9 cellular contexts compared by ENCODE assay signal in genomic region chr9:85941966-85942912, GRCh38. TPM values are rescaled to one million over a fixed set of nuclear protein-coding genes. Genes with fewer than 3 reads are reported as not detected.
A peak's percentile ranks its signal among the peaks of the same experiment; 100 is the strongest.
DNase-seq lines count a peak whose midpoint lies in the region; TF ChIP-seq lines count a peak whose summit lies in the region.
"Had no signal": no experiment of that assay in that cellular context is flagged by ENCODE, and none has a peak within 500 bp of the region (broad histone marks: within the 10 kb centered on the region; RNA-seq: fewer than 3 reads in every experiment).

No MANE protein-coding gene starts in this region.

- TF ChIP-seq CTCF in glutamatergic neuron (IDR thresholded peaks at IDR 0.05; ENCODE audit: partially characterized antibody, unreplicated experiment) (no peak), smooth muscle cell (IDR thresholded peaks at IDR 0.05; ENCODE audit: borderline replicate concordance, insufficient read depth, poor library complexity, severe bottlenecking) (no peak)

- H3K4me2 ChIP-seq in smooth muscle cell = peak overlapping the region; percentile 100

- DNase-seq in H7 (no peak), glutamatergic neuron (no peak), smooth muscle cell (lab: John Stamatoyannopoulos, UW; ENCODE audit: unreplicated experiment) (no peak), DMS 273 treated with DMSO at 0.1 percent for 48 hours (lab: John Stamatoyannopoulos, UW) (no peak), GM19240 (ENCODE audit: insufficient read length, low spot score) (no peak), G401 (ENCODE audit: low spot score) (no peak)
- no peak for DNase-seq in T-helper 2 cell treated with Interferon-gamma antibody and Interleukin-4, amounts not matched to agents 5 μg/mL and 100 μg/mL, for 36 hours (ENCODE audit: low spot score)
- no peak for DNase-seq in stimulated activated CD4-positive, alpha-beta T cell treated with anti-CD3 and anti-CD28 coated beads, Interleukin-4, amount 100 ng/mL, for 24 hours
- DNase-seq: retina had no signal

- peaks cover 5% of the 10 kb centered on the region for H3F3A ChIP-seq in smooth muscle cell (ENCODE audit: low read depth)

- H3K9me3 Mint-ChIP-seq in T-helper 2 cell treated with Interferon-gamma antibody and Interleukin-4, amounts not matched to agents 5 μg/mL and 100 μg/mL, for 36 hours = no peaks in the 10 kb centered on the region
- H3K9me3 Mint-ChIP-seq in glutamatergic neuron (ENCODE audit: unreplicated experiment) = no peaks in the 10 kb centered on the region

- H3K4me3 ChIP-seq in H7 (ENCODE audit: insufficient read depth, low read depth, low read length) (peak overlapping the region; percentile 95), smooth muscle cell (peak overlapping the region; percentile 96)

- peak overlapping the region; percentile 83 for H3K27ac Mint-ChIP-seq in T-helper 2 cell treated with Interferon-gamma antibody and Interleukin-4, amounts not matched to agents 5 μg/mL and 100 μg/mL, for 36 hours
- peak overlapping the region; percentile 81 for H3K27ac Mint-ChIP-seq in glutamatergic neuron (ENCODE audit: unreplicated experiment)

- peaks cover 4% of the 10 kb centered on the region for H3K36me3 ChIP-seq in H7 (replicated peaks; ENCODE audit: control insufficient read depth, insufficient read depth, low read length)
- H3K36me3 ChIP-seq in smooth muscle cell (ENCODE audit: low read depth) = peaks cover 7% of the 10 kb centered on the region

- no peaks in the 10 kb centered on the region for H3K27me3 ChIP-seq in H7 (ENCODE audit: control insufficient read depth, insufficient read depth, low read length)
- no peaks in the 10 kb centered on the region for H3K27me3 ChIP-seq in smooth muscle cell (ENCODE audit: low read depth)

- H3K4me1 Mint-ChIP-seq in T-helper 2 cell treated with Interferon-gamma antibody and Interleukin-4, amounts not matched to agents 5 μg/mL and 100 μg/mL, for 36 hours (ENCODE audit: low read depth) = peaks cover 27% of the 10 kb centered on the region
- peaks cover 2% of the 10 kb centered on the region for H3K4me1 Mint-ChIP-seq in glutamatergic neuron (ENCODE audit: low read depth, unreplicated experiment)

- H4K20me1 ChIP-seq in smooth muscle cell (ENCODE audit: low read depth) = peaks cover 25% of the 10 kb centered on the region

- H3K9ac ChIP-seq in smooth muscle cell (ENCODE audit: low read depth) = peak overlapping the region; percentile 97

- peaks cover 21% of the 10 kb centered on the region for H3K4me1 ChIP-seq in smooth muscle cell (ENCODE audit: low read depth)

- in situ Hi-C loops in G401 (cut with HindIII; ENCODE audit: low sequenced_read_pairs) = no loop called here

- WGBS in smooth muscle cell (ENCODE audit: low lambda C conversion rate) = 55% methylated on average over 8 of the region's 8 CpGs

- no peaks in the 10 kb centered on the region for H3K27me3 Mint-ChIP-seq in T-helper 2 cell treated with Interferon-gamma antibody and Interleukin-4, amounts not matched to agents 5 μg/mL and 100 μg/mL, for 36 hours (ENCODE audit: low read depth)
- H3K27me3 Mint-ChIP-seq in glutamatergic neuron (ENCODE audit: unreplicated experiment) = no peaks in the 10 kb centered on the region

- H2AFZ ChIP-seq in smooth muscle cell (ENCODE audit: low read depth) = peak overlapping the region; percentile 97

- H3K9me3 ChIP-seq in smooth muscle cell (replicated peaks; ENCODE audit: low read depth) = no peaks in the 10 kb centered on the region

- peaks cover 28% of the 10 kb centered on the region for H3K36me3 Mint-ChIP-seq in T-helper 2 cell treated with Interferon-gamma antibody and Interleukin-4, amounts not matched to agents 5 μg/mL and 100 μg/mL, for 36 hours (ENCODE audit: low read depth)
- peaks cover 3% of the 10 kb centered on the region for H3K36me3 Mint-ChIP-seq in glutamatergic neuron (ENCODE audit: unreplicated experiment)

- H3K4me3 Mint-ChIP-seq in T-helper 2 cell treated with Interferon-gamma antibody and Interleukin-4, amounts not matched to agents 5 μg/mL and 100 μg/mL, for 36 hours = no peak overlapping the region
- H3K4me3 Mint-ChIP-seq in glutamatergic neuron (ENCODE audit: unreplicated experiment) = peak overlapping the region; percentile 99

- peak overlapping the region; percentile 83 for H3K27ac ChIP-seq in smooth muscle cell (ENCODE audit: low read depth)

- peaks cover 61% of the 10 kb centered on the region for H3K79me2 ChIP-seq in smooth muscle cell (ENCODE audit: low read depth)

RNA-seq across cellular contexts. Expression of gene NAA35, which starts 1.3 kb away (rescaled TPM):
- total RNA-seq in H7 (2014; rRNA removed; shearing (Covaris generic)) = 39.1 and 49.3 TPM in 2 replicates
- total RNA-seq in glutamatergic neuron (ENCODE audit: unreplicated experiment) (33.0 TPM), smooth muscle cell (26.4 and 39.2 TPM in 2 replicates)
- 14.9 and 20.1 TPM in 2 replicates for polyA plus RNA-seq in smooth muscle cell
- total RNA-seq in G401 (2014; rRNA removed; shearing (Covaris generic)) = 40.6 and 59.2 TPM in 2 replicates
